In genomic region chr11:32891657-32892354, GRCh38 we compare ENCODE assay signal across 8 cellular contexts. TPM values are rescaled to one million over a fixed set of nuclear protein-coding genes. Genes with fewer than 3 reads are reported as not detected.
A peak's percentile ranks its signal among the peaks of the same experiment; 100 is the strongest.
DNase-seq lines count a peak whose midpoint lies in the region; ATAC-seq, FAIRE-seq and TF ChIP-seq lines count a peak whose summit lies in the region.

No MANE protein-coding gene starts in this region.

- 9 to 10% methylated on average over 10 of the region's 10 CpGs for WGBS in esophagus, 2 donors
- 3% methylated on average over 10 of the region's 10 CpGs for WGBS in pancreas, 2 donors

- H3K9me3 Mint-ChIP-seq in CD4-positive, alpha-beta memory T cell = peaks cover 0 to 2% (median 0%) of the 10 kb centered on the region in 8 donors

- no peaks in the 10 kb centered on the region for H3K27me3 Mint-ChIP-seq in CD4-positive, alpha-beta memory T cell

- H3K9me3 ChIP-seq in CD4-positive, alpha-beta memory T cell (ENCODE audit: control insufficient read depth in 1 of 2, low read length in 2 of 2) = no peaks in the 10 kb centered on the region
- H3K9me3 ChIP-seq in SJCRH30 (replicated peaks) = no peaks in the 10 kb centered on the region
- no peaks in the 10 kb centered on the region for H3K9me3 ChIP-seq in esophagus (ENCODE audit: control insufficient read depth in 2 of 2, insufficient read depth in 1 of 2, low read depth in 1 of 2, low read length in 1 of 2)
- H3K9me3 ChIP-seq in pancreas = no peaks in the 10 kb centered on the region

- H3K36me3 ChIP-seq in CD4-positive, alpha-beta memory T cell (ENCODE audit: insufficient read depth, low read length) = no peaks in the 10 kb centered on the region
- H3K36me3 ChIP-seq in SJCRH30 (no peaks in the 10 kb centered on the region; the same call in 1 of the 2 replicates), esophagus (ENCODE audit: control insufficient read depth in 2 of 2, insufficient read depth in 2 of 2, low read length in 1 of 2) (no peaks in the 10 kb centered on the region), pancreas (no peaks in the 10 kb centered on the region)

- H3K27me3 ChIP-seq in CD4-positive, alpha-beta memory T cell (ENCODE audit: insufficient read depth, low read length) = no peaks in the 10 kb centered on the region
- H3K27me3 ChIP-seq in SJCRH30 = no peaks in the 10 kb centered on the region
- H3K27me3 ChIP-seq in esophagus (ENCODE audit: control insufficient read depth in 1 of 2, insufficient read depth in 2 of 2, low read length in 2 of 2) = no peaks in the 10 kb centered on the region
- no peaks in the 10 kb centered on the region for H3K27me3 ChIP-seq in pancreas

- H3K4me3 ChIP-seq in CD4-positive, alpha-beta memory T cell (ENCODE audit: low read length in 2 of 2) = peak overlapping the region; percentile 54 to 76
- H3K4me3 ChIP-seq in HFF-Myc (replicated peaks; ENCODE audit: low read depth, low read length) = peak overlapping the region; percentile 89
- peak overlapping the region; percentile 99 for H3K4me3 ChIP-seq in SJCRH30
- peak overlapping the region; percentile 93 to 95 for H3K4me3 ChIP-seq in esophagus (ENCODE audit: low read depth in 1 of 2, low read length in 2 of 2)
- H3K4me3 ChIP-seq in pancreas = peak overlapping the region; percentile 78 to 98 (median 92)

- intact Hi-C loops in CD4-positive, alpha-beta memory T cell (cut with micrococcal nuclease) = loop anchor here (1.0 to 5.0 kb wide), 6 partner anchors 99 to 1385 kb away; partner anchors contain the start of genes CSTF3, EIF3M, ELP4 and IMMP1L
- intact Hi-C loops in pancreas (cut with DNase I) (no loop called here), sciatic nerve (cut with DNase I) (no loop called here)

- POLR2A ChIA-PET in CD4-positive, alpha-beta memory T cell (lab: Charles Lee; ENCODE audit: partially characterized antibody) = interaction anchor here (1.0 to 1.9 kb wide), 3 partner anchors 45 to 148 kb away, joined by 3 to 16 read pairs (median 5); partner anchors contain the start of gene TCP11L1

- H3K27ac ChIP-seq in CD4-positive, alpha-beta memory T cell (ENCODE audit: low read depth, low read length) = peak overlapping the region; percentile 75
- peak overlapping the region; percentile 98 for H3K27ac ChIP-seq in SJCRH30
- peak overlapping the region; percentile 94 to 95 for H3K27ac ChIP-seq in esophagus (ENCODE audit: low read depth in 2 of 2, low read length in 1 of 2)
- peak overlapping the region; percentile 91 to 97 (median 94) for H3K27ac ChIP-seq in pancreas

- TF ChIP-seq CTCF in HFF-Myc (IDR thresholded peaks at IDR 0.05; ENCODE audit: low read depth, low read length, missing control alignments) (no peak), pancreas (IDR thresholded peaks at IDR 0.05) (no peak)

- FAIRE-seq in pancreas (lab: Jason Lieb, UNC) = no peak

- peaks cover 0 to 10% of the 10 kb centered on the region in 2 donors for H3K36me3 Mint-ChIP-seq in CD4-positive, alpha-beta memory T cell

- peak overlapping the region; percentile 78 to 94 (median 93) for H3K27ac Mint-ChIP-seq in CD4-positive, alpha-beta memory T cell

- CTCF ChIA-PET in CD4-positive, alpha-beta memory T cell (lab: Charles Lee; ENCODE audit: partially characterized antibody) = interaction anchor here (1.1 to 1.5 kb wide), 2 partner anchors 20 to 173 kb away, joined by 3 to 4 read pairs; no protein-coding TSS in a partner anchor

- peaks cover 17% of the 10 kb centered on the region for H3K4me1 ChIP-seq in CD4-positive, alpha-beta memory T cell (ENCODE audit: insufficient read depth, low read length)
- H3K4me1 ChIP-seq in SJCRH30 (peaks cover 13% of the 10 kb centered on the region), esophagus (ENCODE audit: control insufficient read depth in 2 of 2, insufficient read depth in 2 of 2, low read length in 1 of 2) (no peaks in the 10 kb centered on the region), pancreas (peaks cover 5 to 20% (median 15%) of the 10 kb centered on the region in 3 donors)

- DNase-seq in CD4-positive, alpha-beta memory T cell = peak in 1 of 5 donors; percentile 3
- DNase-seq in HFF-Myc (ENCODE audit: extremely low read depth, low read depth) (no peak), SJCRH30 (no peak), pancreas (no peak), sciatic nerve (ENCODE audit: low spot score) (no peak)

- peak overlapping the region; percentile 84 to 95 (median 90) for H3K4me3 Mint-ChIP-seq in CD4-positive, alpha-beta memory T cell

- peaks cover 14 to 30% (median 24%) of the 10 kb centered on the region in 4 donors for H3K4me1 Mint-ChIP-seq in CD4-positive, alpha-beta memory T cell

- ATAC-seq in pancreas (peak; percentile 1 to 11 (median 4)), sciatic nerve (no peak), GM18502 (IDR thresholded peaks at IDR 0.05; ENCODE audit: poor library complexity, unreplicated experiment) (no peak), GM21423 (IDR thresholded peaks at IDR 0.05; ENCODE audit: unreplicated experiment) (no peak)

RNA-seq across cellular contexts. Expression of gene QSER1, which starts 0.8 kb away (rescaled TPM):
- total RNA-seq in CD4-positive, alpha-beta memory T cell = 10 to 100 TPM; 11.9 to 13.0 TPM
- 1 to 10 TPM in 1 of 2 donors, under 1 TPM in 1; 0.18 to 1.1 TPM for polyA plus RNA-seq in CD4-positive, alpha-beta memory T cell
- total RNA-seq in SJCRH30 (2014; rRNA removed; shearing (Covaris generic)) = 47.3 and 51.9 TPM in 2 replicates
- polyA plus RNA-seq in esophagus = 1 to 10 TPM; 4.4 TPM
- total RNA-seq in pancreas = 10 to 100 TPM; 15.5 to 25.1 (median 21.4) TPM
- 1 to 10 TPM; 3.0 to 4.4 TPM for polyA plus RNA-seq in pancreas
- 50.7 TPM for total RNA-seq in sciatic nerve

Comparison
In these comparisons a context has a peak if more than half of its experiments do, and no peak if none do; other contexts are left out.
1. ATAC-seq: peak in pancreas (4 of 4); none in sciatic nerve (single experiment), GM18502 (single experiment) and GM21423 (single experiment).
2. Peak in every context shown above with its lines, with median percentiles within 50 percentile points of each other: H3K27ac ChIP-seq and H3K4me3 ChIP-seq.